18 cellular contexts compared by ENCODE assay signal in genomic region chr1:230823835-230824485, GRCh38. TPM values are rescaled to one million over a fixed set of nuclear protein-coding genes. Genes with fewer than 3 reads are reported as not detected.
A peak's percentile ranks its signal among the peaks of the same experiment; 100 is the strongest.
DNase-seq lines count a peak whose midpoint lies in the region; ATAC-seq and TF ChIP-seq lines count a peak whose summit lies in the region.
"Had no signal": no experiment of that assay in that cellular context is flagged by ENCODE, and none has a peak within 500 bp of the region (broad histone marks: within the 10 kb centered on the region; RNA-seq: fewer than 3 reads in every experiment).

No MANE protein-coding gene starts in this region.

- H4K20me1 ChIP-seq in SK-N-SH (ENCODE audit: insufficient read depth): no peaks in the 10 kb centered on the region

- WGBS in SK-N-SH (ENCODE audit: low lambda C conversion rate): 81% methylated on average over 5 of the region's 5 CpGs

- peaks cover 15% of the 10 kb centered on the region for H3F3A ChIP-seq in SK-N-SH (replicated peaks; ENCODE audit: insufficient read depth)

- no peaks in the 10 kb centered on the region for H3K36me3 ChIP-seq in SK-N-SH (replicated peaks in 1 of 2; ENCODE audit: control insufficient read depth in 1 of 2, insufficient read depth in 2 of 2, low read length in 1 of 2)

- no peak for TF ChIP-seq EP300 in SK-N-SH (IDR thresholded peaks at IDR 0.05; ENCODE audit: borderline replicate concordance in 1 of 2, low read depth in 1 of 2, low read length in 1 of 2)

- H3K27ac ChIP-seq in SK-N-SH (ENCODE audit: low read depth in 2 of 2, low read length in 1 of 2): peak overlapping the region; percentile 64 to 80; a peak in 3 of 4 replicates
- peak overlapping the region; percentile 95 for H3K27ac ChIP-seq in temporal lobe (ENCODE audit: low read depth, low read length)

- no peak for TF ChIP-seq CTCF in SK-N-SH (IDR thresholded peaks at IDR 0.05)
- TF ChIP-seq CTCF in brain (conservative IDR thresholded peaks at IDR 0.05): no peak

- H3K4me3 ChIP-seq in SK-N-SH (ENCODE audit: low read depth in 2 of 2, low read length in 1 of 2): no peak overlapping the region

- H3K9me2 ChIP-seq in SK-N-SH: no peaks in the 10 kb centered on the region

- peaks cover 66% of the 10 kb centered on the region for H3K4me1 Mint-ChIP-seq in brain
- H3K4me1 Mint-ChIP-seq: activated CD4-positive, alpha-beta memory T cell treated with anti-CD3 and anti-CD28 coated beads, Interleukin-2, amount 10 ng/mL, durations not matched to agents 7 days and 5 days; activated naive CD8-positive, alpha-beta T cell treated with anti-CD3 and anti-CD28 coated beads, Interleukin-2, amount 50 U/mL, for 24 hours; immature natural killer cell had no signal

- H3K9ac ChIP-seq in SK-N-SH: no peak overlapping the region

- peaks cover 11 to 42% of the 10 kb centered on the region in 2 experiments; a peak in 3 of 4 replicates for H3K4me1 ChIP-seq in SK-N-SH (ENCODE audit: control insufficient read depth in 1 of 2, insufficient read depth in 2 of 2, low read depth in 1 of 2, low read length in 1 of 2)

- CTCF ChIA-PET in SK-N-SH (lab: Yijun Ruan, JAX): no interaction called here

- POLR2A ChIA-PET in SK-N-SH (lab: Yijun Ruan, JAX): no interaction called here

- H3K4me3 Mint-ChIP-seq in brain: peak overlapping the region in 1 of 5 experiments; percentile 6
- H3K4me3 Mint-ChIP-seq: activated CD4-positive, alpha-beta memory T cell treated with anti-CD3 and anti-CD28 coated beads, Interleukin-2, amount 10 ng/mL, durations not matched to agents 7 days and 5 days; activated naive CD8-positive, alpha-beta T cell treated with anti-CD3 and anti-CD28 coated beads, Interleukin-2, amount 50 U/mL, for 24 hours; activated T-cell treated with anti-CD3 and anti-CD28 coated beads, Interleukin-2, amount 50 U/mL, for 72 hours; CD8-positive, alpha-beta T cell; immature natural killer cell had no signal

- peak overlapping the region in 3 of 5 experiments; percentile 82 to 93 (median 85) for H3K27ac Mint-ChIP-seq in brain
- H3K27ac Mint-ChIP-seq: activated CD4-positive, alpha-beta memory T cell treated with anti-CD3 and anti-CD28 coated beads, Interleukin-2, amount 10 ng/mL, durations not matched to agents 7 days and 5 days; activated naive CD8-positive, alpha-beta T cell treated with anti-CD3 and anti-CD28 coated beads, Interleukin-2, amount 50 U/mL, for 24 hours; activated T-cell treated with anti-CD3 and anti-CD28 coated beads, Interleukin-2, amount 50 U/mL, for 72 hours; CD8-positive, alpha-beta T cell; immature natural killer cell had no signal

- no peak for TF ChIP-seq RAD21 in SK-N-SH (IDR thresholded peaks at IDR 0.05; ENCODE audit: low read length)

- no peaks in the 10 kb centered on the region for H3K36me3 Mint-ChIP-seq in brain
- H3K36me3 Mint-ChIP-seq: CD8-positive, alpha-beta T cell; immature natural killer cell had no signal

- H2AFZ ChIP-seq in SK-N-SH (ENCODE audit: low read depth): no peak overlapping the region

- no peak for DNase-seq in SK-N-SH
- peak; percentile 78 for DNase-seq in mucosa of gallbladder (ENCODE audit: low spot score)
- no peak for DNase-seq in SW 1271 (lab: John Stamatoyannopoulos, UW)
- DNase-seq in SKM-1 (lab: John Stamatoyannopoulos, UW; ENCODE audit: unreplicated experiment): no peak
- DNase-seq: activated CD4-positive, alpha-beta memory T cell treated with anti-CD3 and anti-CD28 coated beads, Interleukin-2, amount 10 ng/mL, durations not matched to agents 7 days and 5 days; activated naive CD8-positive, alpha-beta T cell treated with anti-CD3 and anti-CD28 coated beads, Interleukin-2, amount 50 U/mL, for 24 hours; activated T-cell treated with anti-CD3 and anti-CD28 coated beads, Interleukin-2, amount 50 U/mL, for 72 hours; immature natural killer cell; mesendoderm; MV-4-11; NCI-H2029; NCI-H526 treated with DMSO at 0.1 percent for 48 hours; stimulated activated CD4-positive, alpha-beta T cell treated with anti-CD3 and anti-CD28 coated beads, Interleukin-4, amount 100 ng/mL, for 4 hours had no signal

- no peak for ATAC-seq in SK-N-SH treated with all-trans-retinoic acid at 6 μM for 48 hours
- no peak for ATAC-seq in HG02623 (IDR thresholded peaks at IDR 0.05; ENCODE audit: unreplicated experiment)
- ATAC-seq: activated naive CD8-positive, alpha-beta T cell treated with anti-CD3 and anti-CD28 coated beads, Interleukin-2, amount 50 U/mL, for 24 hours; activated T-cell treated with anti-CD3 and anti-CD28 coated beads, Interleukin-2, amount 50 U/mL, for 72 hours; CD8-positive, alpha-beta T cell had no signal

- no peaks in the 10 kb centered on the region for H3K9me3 ChIP-seq in SK-N-SH

- peaks cover 0 to 4% (median 0%) of the 10 kb centered on the region in 5 experiments for H3K9me3 Mint-ChIP-seq in brain
- H3K9me3 Mint-ChIP-seq: activated CD4-positive, alpha-beta memory T cell treated with anti-CD3 and anti-CD28 coated beads, Interleukin-2, amount 10 ng/mL, durations not matched to agents 7 days and 5 days; activated naive CD8-positive, alpha-beta T cell treated with anti-CD3 and anti-CD28 coated beads, Interleukin-2, amount 50 U/mL, for 24 hours; activated T-cell treated with anti-CD3 and anti-CD28 coated beads, Interleukin-2, amount 50 U/mL, for 72 hours; CD8-positive, alpha-beta T cell; immature natural killer cell had no signal

- H3K27me3 Mint-ChIP-seq in brain: no peaks in the 10 kb centered on the region
- H3K27me3 Mint-ChIP-seq: activated CD4-positive, alpha-beta memory T cell treated with anti-CD3 and anti-CD28 coated beads, Interleukin-2, amount 10 ng/mL, durations not matched to agents 7 days and 5 days had no signal

- no peaks in the 10 kb centered on the region for H3K27me3 ChIP-seq in SK-N-SH (ENCODE audit: insufficient read depth)

- H3K79me2 ChIP-seq in SK-N-SH (ENCODE audit: insufficient read depth): no peaks in the 10 kb centered on the region

- 0 out of 2 replicates have a peak overlapping the region, but pooled peaks have one; percentile 68 for H3K4me2 ChIP-seq in SK-N-SH

TF ChIP-seq in SK-N-SH, 30 proteins besides CTCF, POLR2A, EP300 and RAD21 (continues in another document):
- TF ChIP-seq IRF3 (IDR thresholded peaks at IDR 0.05; ENCODE audit: low read depth, low read length) (no peak), GABPA (IDR thresholded peaks at IDR 0.05; ENCODE audit: low read depth) (no peak), TCF12 (IDR thresholded peaks at IDR 0.05) (no peak), NRF1 (IDR thresholded peaks at IDR 0.05; ENCODE audit: low read depth, low read length) (no peak), USF1 (IDR thresholded peaks at IDR 0.05; ENCODE audit: borderline replicate concordance, low read depth) (no peak), JUND (IDR thresholded peaks at IDR 0.05) (no peak), RXRA (IDR thresholded peaks at IDR 0.05; ENCODE audit: borderline replicate concordance, low read depth) (no peak), TEAD4 (IDR thresholded peaks at IDR 0.05; ENCODE audit: borderline replicate concordance, insufficient read depth) (no peak), RFX5 (IDR thresholded peaks at IDR 0.05; ENCODE audit: low read length) (no peak)

TF ChIP-seq in SK-N-SH treated with all-trans-retinoic acid at 6 μM for 48 hours, 23 proteins besides CTCF, POLR2A, EP300 and RAD21:
- TF ChIP-seq ESRRG (CRISPR knock-in tag; IDR thresholded peaks at IDR 0.05) (no peak), ZFP30 (CRISPR knock-in tag; IDR thresholded peaks at IDR 0.05) (no peak), TCF4 (CRISPR knock-in tag; IDR thresholded peaks at IDR 0.05; ENCODE audit: borderline replicate concordance) (no peak), ISL1 (CRISPR knock-in tag; IDR thresholded peaks at IDR 0.05) (no peak), ZFP3 (CRISPR knock-in tag; IDR thresholded peaks at IDR 0.05) (no peak), ZC3H10 (CRISPR knock-in tag; IDR thresholded peaks at IDR 0.05) (no peak), SNAI2 (CRISPR knock-in tag; IDR thresholded peaks at IDR 0.05) (no peak), ARNTL (CRISPR knock-in tag; IDR thresholded peaks at IDR 0.05; ENCODE audit: borderline replicate concordance, low read depth) (no peak), RARB (CRISPR knock-in tag; IDR thresholded peaks at IDR 0.05) (no peak), GLIS3 (CRISPR knock-in tag; IDR thresholded peaks at IDR 0.05) (no peak), CSDC2 (CRISPR knock-in tag; IDR thresholded peaks at IDR 0.05) (no peak), TSHZ2 (CRISPR knock-in tag; IDR thresholded peaks at IDR 0.05) (no peak)

RNA-seq across cellular contexts. Expression of gene C1orf198, which starts 44.4 kb away (rescaled TPM):
- polyA plus RNA-seq in SK-N-SH (2012; rRNA removed): 12.3 and 19.4 TPM in 2 replicates
- polyA plus RNA-seq in SK-N-SH (2012; cell fraction: cytosol; rRNA removed): 12.2 and 15.5 TPM in 2 replicates
- 52.5 and 59.9 TPM in 2 replicates for polyA plus RNA-seq in SK-N-SH (2012; cell fraction: nucleus; rRNA removed)
- 76.7 TPM for polyA plus RNA-seq in brain (ENCODE audit: insufficient read depth, low read depth, low replicate concordance)
- 152 TPM for total RNA-seq in mucosa of gallbladder
- 17.9 TPM for total RNA-seq in temporal lobe
